In the genomic region with DNA sequence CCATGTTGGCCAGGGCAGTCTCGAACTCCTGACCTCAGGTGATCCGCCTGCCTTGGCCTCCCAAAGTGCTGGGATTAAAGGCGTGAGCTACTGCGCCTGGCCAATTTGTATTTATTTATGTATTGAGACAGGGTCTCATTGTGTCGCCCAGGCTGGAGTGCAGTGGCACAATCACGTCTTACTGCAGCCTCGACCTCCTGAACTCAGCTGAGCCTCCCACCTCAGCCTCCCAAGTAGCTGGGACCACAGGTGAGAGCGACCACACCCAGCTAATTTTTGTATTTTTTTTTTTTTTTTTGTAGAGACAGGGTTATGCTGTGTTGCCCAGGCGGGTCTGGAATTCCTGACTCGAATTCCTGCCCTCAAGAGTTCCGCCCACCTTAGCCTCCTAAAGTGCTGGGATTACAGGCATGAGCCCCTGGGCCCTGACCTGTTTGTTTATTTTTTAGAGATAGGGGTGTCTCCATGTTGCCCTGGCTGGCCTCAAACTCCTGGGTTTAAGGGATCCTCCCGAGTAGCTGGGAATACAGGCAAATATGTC, we compare ENCODE assay signal across 12 cellular contexts. TPM values are rescaled to one million over a fixed set of nuclear protein-coding genes. Genes with fewer than 3 reads are reported as not detected.
DNase-seq lines count a peak whose midpoint lies in the region; ATAC-seq, FAIRE-seq and TF ChIP-seq lines count a peak whose summit lies in the region.
"Not testable (repeated sequence)": the region's sequence is repeated elsewhere in the genome, so short reads cannot be mapped to it uniquely, and the experiment has no call there.
"Had no signal": no experiment of that assay in that cellular context is flagged by ENCODE, and none has a peak within 500 bp of the region (broad histone marks: within the 10 kb centered on the region; RNA-seq: fewer than 3 reads in every experiment).

No MANE protein-coding gene starts in this region.

- not testable (repeated sequence) for DNase-seq in GM23338 (ENCODE audit: low spot score); astrocyte (ENCODE audit: low read depth); esophagus squamous epithelium (lab: John Stamatoyannopoulos, UW); left lung; osteoblast (ENCODE audit: insufficient read length, low spot score, missing footprints); stimulated activated naive B cell treated with anti-CD40 and anti-IgM and Interleukin-4, amounts not matched to agents 10 μg/mL and 1 μg/mL and 100 μg/mL, for 72 hours
- peak; percentile 45 to 60 for DNase-seq in PC-9

- H3K4me1 ChIP-seq in GM23338 (ENCODE audit: insufficient read depth) (peaks cover 16% of the 10 kb centered on the region), PC-9 (replicated peaks; ENCODE audit: insufficient read depth) (peaks cover 57% of the 10 kb centered on the region), astrocyte (ENCODE audit: insufficient read depth, low read length) (peaks cover 45% of the 10 kb centered on the region), esophagus squamous epithelium (peaks cover 36 to 79% (median 39%) of the 10 kb centered on the region in 3 donors), left lung (peaks cover 11 to 58% of the 10 kb centered on the region in 2 donors), osteoblast (ENCODE audit: insufficient read depth, low read length) (peaks cover 49% of the 10 kb centered on the region)

- intact Hi-C loops in PC-9 (cut with micrococcal nuclease; ENCODE audit: unreplicated experiment) = loop anchor here (5.0 kb wide), 2 partner anchors 680 to 700 kb away; partner anchors contain the start of genes IER2 and STX10
- intact Hi-C loops in esophagus squamous epithelium (cut with DNase I); left lung (cut with DNase I): not testable (repeated sequence)

- TF ChIP-seq POLR2A in esophagus squamous epithelium (IDR thresholded peaks at IDR 0.05) = not testable (repeated sequence)

- H3K9me3 ChIP-seq in PC-9 (ENCODE audit: insufficient read depth, low read depth); astrocyte (ENCODE audit: insufficient read depth, low read depth, low read length); esophagus squamous epithelium; left lung; osteoblast (ENCODE audit: low read depth, low read length): not testable (repeated sequence)

- not testable (repeated sequence) for H3K27me3 ChIP-seq in GM23338 (ENCODE audit: insufficient read depth); PC-9 (ENCODE audit: insufficient read depth, low read depth); astrocyte (ENCODE audit: insufficient read depth, low read length); esophagus squamous epithelium; left lung; osteoblast (ENCODE audit: insufficient read depth, low read length)

- H3K9me2 ChIP-seq in GM23338 (ENCODE audit: insufficient read depth); PC-9 (ENCODE audit: insufficient read depth): not testable (repeated sequence)

- not testable (repeated sequence) for TF ChIP-seq CTCF in GM23338 (conservative IDR thresholded peaks at IDR 0.05; ENCODE audit: low read depth in 2 of 2); PC-9 (conservative IDR thresholded peaks at IDR 0.05); astrocyte (IDR thresholded peaks at IDR 0.05; ENCODE audit: insufficient read depth, low read depth, low read length); esophagus squamous epithelium (IDR thresholded peaks at IDR 0.05); left lung (IDR thresholded peaks at IDR 0.05); osteoblast (IDR thresholded peaks at IDR 0.05; ENCODE audit: extremely low read depth, low read depth, low read length)

- not testable (repeated sequence) for H3K4me3 ChIP-seq in GM23338; PC-9; astrocyte (ENCODE audit: insufficient read depth, low read depth, low read length); esophagus squamous epithelium; left lung; osteoblast (ENCODE audit: insufficient read depth, low read length)

- H3K79me2 ChIP-seq in GM23338 (replicated peaks; ENCODE audit: insufficient read depth); PC-9 (ENCODE audit: low read depth); astrocyte (ENCODE audit: insufficient read depth, low read length); osteoblast (ENCODE audit: insufficient read depth, low read length): not testable (repeated sequence)

- POLR2A ChIA-PET in PC-9 (lab: Charles Lee; ENCODE audit: unreplicated experiment) = interaction anchor here (0.6 to 3.5 kb wide), 9 partner anchors 9 to 209 kb away, joined by 3 to 39 read pairs (median 6); partner anchors contain the start of gene ZSWIM4

- H3F3A ChIP-seq in GM23338 (replicated peaks; ENCODE audit: low read depth) (peaks cover 21% of the 10 kb centered on the region), PC-9 (ENCODE audit: insufficient read depth, low read depth) (peaks cover 82% of the 10 kb centered on the region)

- 61 to 68% methylated on average over 12 of the region's 12 CpGs for WGBS in esophagus squamous epithelium, 2 donors

- BruUV-seq in PC-9 (replicated peaks; lab: Mats Ljungman, UMichigan) = not testable (repeated sequence)

- H3K27me3 Mint-ChIP-seq in GM23338 (ENCODE audit: insufficient read depth, low read depth, poor library complexity); astrocyte (ENCODE audit: low read depth, unreplicated experiment); stimulated activated naive B cell treated with anti-CD40 and anti-IgM and Interleukin-4, amounts not matched to agents 10 μg/mL and 1 μg/mL and 100 μg/mL, for 72 hours: not testable (repeated sequence)

- not testable (repeated sequence) for H3K27ac Mint-ChIP-seq in GM23338
- H3K27ac Mint-ChIP-seq in astrocyte (ENCODE audit: unreplicated experiment) = peak overlapping the region; percentile 100
- peak overlapping the region; percentile 9 for H3K27ac Mint-ChIP-seq in stimulated activated naive B cell treated with anti-CD40 and anti-IgM and Interleukin-4, amounts not matched to agents 10 μg/mL and 1 μg/mL and 100 μg/mL, for 72 hours

- H3K9ac ChIP-seq in astrocyte (ENCODE audit: low read length) = peak overlapping the region; percentile 99

- not testable (repeated sequence) for H2AFZ ChIP-seq in GM23338; PC-9; astrocyte (ENCODE audit: low read depth, low read length); osteoblast (ENCODE audit: low read length)

- H3K4me1 Mint-ChIP-seq in GM23338 = not testable (repeated sequence)
- peaks cover 17% of the 10 kb centered on the region for H3K4me1 Mint-ChIP-seq in astrocyte (ENCODE audit: low read depth, unreplicated experiment)
- H3K4me1 Mint-ChIP-seq in stimulated activated naive B cell treated with anti-CD40 and anti-IgM and Interleukin-4, amounts not matched to agents 10 μg/mL and 1 μg/mL and 100 μg/mL, for 72 hours = peaks cover 10 to 28% of the 10 kb centered on the region in 2 donors

- H3K9me3 Mint-ChIP-seq in GM23338; astrocyte (ENCODE audit: unreplicated experiment); stimulated activated naive B cell treated with anti-CD40 and anti-IgM and Interleukin-4, amounts not matched to agents 10 μg/mL and 1 μg/mL and 100 μg/mL, for 72 hours: not testable (repeated sequence)

- H3K4me2 ChIP-seq in GM23338; osteoblast (ENCODE audit: insufficient read depth, low read length): not testable (repeated sequence)
- H3K4me2 ChIP-seq in PC-9 = peak overlapping the region; percentile 80
- H3K4me2 ChIP-seq in astrocyte (ENCODE audit: low read length) = peak overlapping the region; percentile 16

- CTCF ChIA-PET in PC-9 (lab: Charles Lee) = interaction anchor here (1.4 kb wide), 1 partner anchor 10 kb away, joined by 5 read pairs; no protein-coding TSS in a partner anchor

- H3K27ac ChIP-seq in GM23338 (ENCODE audit: low read depth) (peak overlapping the region; percentile 55; the same call in 1 of the 2 replicates), PC-9 (peak overlapping the region; percentile 97), astrocyte (ENCODE audit: low read depth, low read length) (peak overlapping the region; percentile 100), esophagus squamous epithelium (peak overlapping the region; percentile 93 to 100 (median 98)), left lung (peak overlapping the region; percentile 98 to 99), osteoblast (ENCODE audit: low read depth, low read length) (peak overlapping the region; percentile 100)

- not testable (repeated sequence) for H3K36me3 ChIP-seq in GM23338 (ENCODE audit: insufficient read depth); PC-9 (ENCODE audit: low read depth); astrocyte (ENCODE audit: insufficient read depth, low read length); esophagus squamous epithelium; left lung; osteoblast (ENCODE audit: insufficient read depth, low read length)

- not testable (repeated sequence) for H3K4me3 Mint-ChIP-seq in GM23338; astrocyte (ENCODE audit: unreplicated experiment); stimulated activated naive B cell treated with anti-CD40 and anti-IgM and Interleukin-4, amounts not matched to agents 10 μg/mL and 1 μg/mL and 100 μg/mL, for 72 hours

- not testable (repeated sequence) for H4K20me1 ChIP-seq in GM23338 (replicated peaks; ENCODE audit: insufficient read depth); PC-9 (ENCODE audit: insufficient read depth); astrocyte (ENCODE audit: insufficient read depth, low read length); osteoblast (ENCODE audit: insufficient read depth, low read length)

- FAIRE-seq in astrocyte (lab: Jason Lieb, UNC) = not testable (repeated sequence)

- not testable (repeated sequence) for H3K36me3 Mint-ChIP-seq in GM23338 (ENCODE audit: low read depth); astrocyte (ENCODE audit: low read depth, unreplicated experiment); stimulated activated naive B cell treated with anti-CD40 and anti-IgM and Interleukin-4, amounts not matched to agents 10 μg/mL and 1 μg/mL and 100 μg/mL, for 72 hours

- not testable (repeated sequence) for ATAC-seq in GM23338; left lung; stimulated activated naive B cell treated with anti-CD40 and anti-IgM and Interleukin-4, amounts not matched to agents 10 μg/mL and 1 μg/mL and 100 μg/mL, for 72 hours (replicated peaks)

RNA-seq across cellular contexts. Expression of gene NANOS3, which starts 24.7 kb away (rescaled TPM):
- total RNA-seq in GM23338 (2014; rRNA removed; shearing (Covaris generic)) = not detected in 2 replicates
- not detected in 2 replicates for polyA plus RNA-seq in GM23338 (2016; fragmentation: Nextera tagmentation; extraction: Ambion mirVana)
- total RNA-seq in PC-9 (2021) = 1.7 and 2.1 TPM in 2 replicates
- total RNA-seq in astrocyte = 1.1 and 2.9 TPM in 2 replicates
- total RNA-seq in esophagus squamous epithelium = not detected
- total RNA-seq in left lung = 1 to 10 TPM in 1 of 2 donors, under 1 TPM in 1; 0.89 to 1.8 TPM
- 0.59 TPM in 1 of 2 replicates, not detected in the other for total RNA-seq in osteoblast
- total RNA-seq: H9, kidney epithelial cell, LHCN-M2, Peyer's patch had no signal
- polyA plus RNA-seq: esophagus had no signal

RNA-seq across cellular contexts. Expression of gene BRME1, which starts 53.7 kb away (rescaled TPM):
- 3.7 and 4.0 TPM in 2 replicates for total RNA-seq in GM23338 (2014; rRNA removed; shearing (Covaris generic))
- 3.9 and 4.7 TPM in 2 replicates for polyA plus RNA-seq in GM23338 (2016; fragmentation: Nextera tagmentation; extraction: Ambion mirVana)
- 13.7 and 13.9 TPM in 2 replicates for total RNA-seq in PC-9 (2021)
- 0.68 and 0.91 TPM in 2 replicates for total RNA-seq in astrocyte
- total RNA-seq in esophagus squamous epithelium = 1 to 10 TPM; 1.8 to 6.3 (median 4.0) TPM
- 1 to 10 TPM; 3.7 to 4.2 TPM for total RNA-seq in left lung
- 0.59 and 0.72 TPM in 2 replicates for total RNA-seq in osteoblast

RNA-seq across cellular contexts. Expression of gene CC2D1A, which starts 53.8 kb away (rescaled TPM):
- total RNA-seq in GM23338 (2014; rRNA removed; shearing (Covaris generic)) = 27.3 and 39.7 TPM in 2 replicates
- 21.7 and 23.1 TPM in 2 replicates for polyA plus RNA-seq in GM23338 (2016; fragmentation: Nextera tagmentation; extraction: Ambion mirVana)
- total RNA-seq in PC-9 (2021) (55.1 and 55.8 TPM in 2 replicates), astrocyte (22.6 and 27.3 TPM in 2 replicates), esophagus squamous epithelium (10 to 100 TPM; 28.0 to 56.9 (median 36.0) TPM), left lung (10 to 100 TPM; 30.8 to 33.7 TPM), osteoblast (19.2 and 22.4 TPM in 2 replicates)

RNA-seq across cellular contexts. Expression of gene ZSWIM4, which starts 57.0 kb away (rescaled TPM):
- total RNA-seq in GM23338 (2014; rRNA removed; shearing (Covaris generic)) = 37.9 and 42.3 TPM in 2 replicates
- polyA plus RNA-seq in GM23338 (2016; fragmentation: Nextera tagmentation; extraction: Ambion mirVana) = 5.4 and 6.1 TPM in 2 replicates
- 15.2 and 15.8 TPM in 2 replicates for total RNA-seq in PC-9 (2021)
- total RNA-seq in astrocyte = 9.5 and 10.6 TPM in 2 replicates
- total RNA-seq in esophagus squamous epithelium = 10 to 100 TPM in 3 of 4 donors, 1 to 10 TPM in 1; 7.2 to 41.4 (median 16.9) TPM
- 10 to 100 TPM in 1 of 2 donors, 1 to 10 TPM in 1; 6.6 to 14.3 TPM for total RNA-seq in left lung
- 6.8 and 9.0 TPM in 2 replicates for total RNA-seq in osteoblast
